In the genomic region with DNA sequence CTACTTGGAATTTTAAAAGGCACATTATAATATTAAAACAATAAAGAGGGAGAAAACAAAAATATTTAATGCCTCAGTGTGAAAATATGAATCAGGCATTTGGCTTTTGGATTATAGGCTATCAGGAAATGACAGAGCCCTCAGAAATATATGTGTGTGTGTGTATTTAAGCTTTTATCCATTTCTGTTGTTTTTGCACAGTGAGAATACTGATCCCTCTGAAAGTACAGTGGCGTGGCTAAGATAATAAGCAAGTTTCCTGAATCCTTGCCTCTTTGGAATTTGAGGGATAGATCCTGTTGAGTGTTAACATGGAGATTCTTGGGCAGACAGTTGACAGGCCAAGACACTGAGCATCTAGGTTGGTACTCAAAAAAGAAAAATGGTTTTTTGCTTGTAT, we compare ENCODE assay signal across 21 cellular contexts.
"Had no signal": no experiment of that assay in that cellular context is flagged by ENCODE, and none has a peak within 500 bp of the region (broad histone marks: within the 10 kb centered on the region; RNA-seq: fewer than 3 reads in every experiment).

No MANE protein-coding gene starts in this region.

- H3K4me2 ChIP-seq: neural progenitor cell had no signal

- H3K36me3 ChIP-seq: esophagus squamous epithelium, left lung, lower lobe of right lung, neural progenitor cell, sigmoid colon, tibial artery, upper lobe of left lung, vagina had no signal

- H3K4me1 ChIP-seq: esophagus squamous epithelium, foreskin keratinocyte, left lung, lower lobe of right lung, psoas muscle, sigmoid colon, upper lobe of left lung, vagina had no signal

- H3K27me3 ChIP-seq: esophagus squamous epithelium, left lung, neural progenitor cell, sigmoid colon, tibial artery, upper lobe of left lung, vagina had no signal

- H3K9me3 ChIP-seq: esophagus squamous epithelium, left lung, lower lobe of right lung, psoas muscle, sigmoid colon, tibial artery, upper lobe of left lung, vagina had no signal

- H3K27ac ChIP-seq: coronary artery, esophagus squamous epithelium, foreskin keratinocyte, left lung, lower lobe of right lung, neural progenitor cell, psoas muscle, sigmoid colon, skin epidermis, tibial artery, upper lobe of left lung, vagina had no signal

- H3K27ac Mint-ChIP-seq: effector memory CD8-positive, alpha-beta T cell; immature natural killer cell; memory B cell; mesothelial cell of epicardium; natural killer cell treated with Interleukin-12 subunit alpha and Interleukin-12 subunit beta and Interleukin-15 and Interleukin-18, amount 100 ng/mL, for 72 hours; neural progenitor cell had no signal

- FAIRE-seq: keratinocyte had no signal

- H3K4me1 Mint-ChIP-seq: immature natural killer cell, memory B cell, mesothelial cell of epicardium had no signal

- H3K9me3 Mint-ChIP-seq: effector memory CD8-positive, alpha-beta T cell had no signal

- ATAC-seq: effector memory CD8-positive, alpha-beta T cell; foreskin keratinocyte; left lung; lower lobe of right lung; natural killer cell treated with Interleukin-12 subunit alpha and Interleukin-12 subunit beta and Interleukin-15 and Interleukin-18, amount 100 ng/mL, for 72 hours; psoas muscle had no signal

- DNase-seq: effector memory CD8-positive, alpha-beta T cell; esophagus squamous epithelium; foreskin keratinocyte; immature natural killer cell; left lung; lower lobe of right lung; psoas muscle; retina; sigmoid colon; stimulated activated CD4-positive, alpha-beta T cell treated with anti-CD3 and anti-CD28 coated beads, Interleukin-12 subunit alpha, Interleukin-12 subunit beta, amount 100 ng/mL, for 4 hours; stimulated activated naive CD4-positive, alpha-beta T cell; tibial artery; upper lobe of left lung had no signal

- H3K27me3 Mint-ChIP-seq: memory B cell had no signal

- H3K9ac ChIP-seq: neural progenitor cell had no signal

- H3K4me3 Mint-ChIP-seq: effector memory CD8-positive, alpha-beta T cell; immature natural killer cell; memory B cell; mesothelial cell of epicardium; natural killer cell treated with Interleukin-12 subunit alpha and Interleukin-12 subunit beta and Interleukin-15 and Interleukin-18, amount 100 ng/mL, for 72 hours; neural progenitor cell had no signal

- H3K36me3 Mint-ChIP-seq: immature natural killer cell; memory B cell; mesothelial cell of epicardium; natural killer cell treated with Interleukin-12 subunit alpha and Interleukin-12 subunit beta and Interleukin-15 and Interleukin-18, amount 100 ng/mL, for 72 hours; neural progenitor cell had no signal

- H3K4me3 ChIP-seq: coronary artery, esophagus squamous epithelium, left lung, lower lobe of right lung, neural progenitor cell, psoas muscle, sigmoid colon, skin epidermis, tibial artery, upper lobe of left lung, vagina had no signal

- H2AFZ ChIP-seq: neural progenitor cell had no signal
